1 cellular context compared by ENCODE assay signal in genomic region chr12:10365716-10366433, GRCh38.
TF ChIP-seq lines count a peak whose summit lies in the region.

No MANE protein-coding gene starts in this region.

TF ChIP-seq in IMR-90, 13 proteins besides CTCF, POLR2A, EP300 and RAD21 (continued from another document):
- TF ChIP-seq ELK1 (IDR thresholded peaks at IDR 0.05; ENCODE audit: borderline replicate concordance, low read depth, low read length) (no peak), CHD1 (IDR thresholded peaks at IDR 0.05; ENCODE audit: low read depth, low read length) (no peak), USF2 (IDR thresholded peaks at IDR 0.05; ENCODE audit: low read depth, low read length) (no peak), RFX5 (IDR thresholded peaks at IDR 0.05; ENCODE audit: low read depth, low read length) (no peak), BHLHE40 (IDR thresholded peaks at IDR 0.05; ENCODE audit: low read depth, low read length) (no peak), MXI1 (IDR thresholded peaks at IDR 0.05; ENCODE audit: borderline replicate concordance, low read depth, low read length) (no peak), RCOR1 (IDR thresholded peaks at IDR 0.05; ENCODE audit: insufficient replicate concordance, low read length) (no peak), NFE2L2 (IDR thresholded peaks at IDR 0.05; ENCODE audit: low read depth, low read length) (no peak), MAFK (IDR thresholded peaks at IDR 0.05; ENCODE audit: low read depth, low read length) (no peak), MAZ (IDR thresholded peaks at IDR 0.05; ENCODE audit: borderline replicate concordance, low read depth, low read length) (no peak), SMC3 (IDR thresholded peaks at IDR 0.05; ENCODE audit: low read depth, low read length) (no peak), FOS (IDR thresholded peaks at IDR 0.05; ENCODE audit: low read depth, low read length) (no peak)
